ENCODE assay signal across 9 cellular contexts in the genomic region with DNA sequence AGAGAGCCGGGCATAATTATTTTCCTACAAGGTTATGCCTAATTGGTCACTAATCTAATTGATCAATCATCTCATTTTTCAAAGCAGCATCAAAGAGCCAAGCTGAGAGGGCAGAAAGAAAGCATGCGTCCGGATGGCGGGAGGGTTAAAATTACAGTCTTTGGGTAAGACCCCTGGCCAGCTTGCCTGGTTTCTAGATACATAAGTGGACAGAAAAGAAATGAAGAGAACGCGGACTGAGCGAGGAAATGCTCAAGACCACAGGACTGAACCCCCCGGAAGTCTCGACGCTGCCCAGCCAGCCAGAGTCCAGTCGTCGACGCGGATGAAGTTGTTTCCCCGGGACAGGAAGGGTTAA.
DNase-seq lines count a peak whose midpoint lies in the region; ATAC-seq, FAIRE-seq and TF ChIP-seq lines count a peak whose summit lies in the region.
"Had no signal": no experiment of that assay in that cellular context is flagged by ENCODE, and none has a peak within 500 bp of the region (broad histone marks: within the 10 kb centered on the region; RNA-seq: fewer than 3 reads in every experiment).

No MANE protein-coding gene starts in this region.

- no peaks in the 10 kb centered on the region for H3K36me3 ChIP-seq in ACC112 (ENCODE audit: insufficient read depth, low read length)
- no peaks in the 10 kb centered on the region for H3K36me3 ChIP-seq in HEK293 (ENCODE audit: control insufficient read depth in 2 of 2, insufficient read depth in 1 of 2, low read length in 2 of 2)
- no peaks in the 10 kb centered on the region for H3K36me3 ChIP-seq in H1 (ENCODE audit: control insufficient read depth in 2 of 4, insufficient read depth in 4 of 4, low read length in 3 of 4)
- H3K36me3 ChIP-seq in neuron (ENCODE audit: insufficient read depth, low read length): no peaks in the 10 kb centered on the region

- no peak overlapping the region for H3K56ac ChIP-seq in H1 (replicated peaks; ENCODE audit: insufficient read length, low read depth, low read length)

- H3K27me3 ChIP-seq in ACC112 (ENCODE audit: insufficient read depth, low read length) (peaks cover 58% of the 10 kb centered on the region), H1 (replicated peaks in 1 of 4; ENCODE audit: control insufficient read depth in 3 of 4, extremely low read depth in 1 of 4, insufficient read depth in 3 of 4, low read length in 3 of 4) (peaks cover 2 to 20% (median 19%) of the 10 kb centered on the region in 4 experiments), neuron (ENCODE audit: insufficient read depth, low read length) (no peaks in the 10 kb centered on the region)

- TF ChIP-seq POLR2A in H1 (IDR thresholded peaks at IDR 0.05; ENCODE audit: control extremely low read depth in 1 of 2, low read depth in 2 of 2, low read length in 2 of 2): no peak

- no peak overlapping the region for H2BK12ac ChIP-seq in H1 (ENCODE audit: low read depth, low read length)

- H3K18ac ChIP-seq in H1 (ENCODE audit: extremely low read depth, low read length): peak overlapping the region; percentile 72; the same call in 1 of the 2 replicates

- H3K9ac ChIP-seq in H1 (replicated peaks in 1 of 4; ENCODE audit: extremely low read depth in 1 of 4, low read depth in 3 of 4, low read length in 3 of 4): no peak overlapping the region

- H2BK15ac ChIP-seq in H1 (ENCODE audit: low read length): no peak overlapping the region

- DNase-seq in H1 (ENCODE audit: low read depth in 1 of 2, low spot score in 2 of 2) (no peak), NCI-H446 (lab: John Stamatoyannopoulos, UW) (no peak), D341Med (ENCODE audit: low spot score) (no peak)
- DNase-seq: activated CD4-positive, alpha-beta memory T cell treated with anti-CD3 and anti-CD28 coated beads for 36 hours had no signal

- peaks cover 0 to 10% of the 10 kb centered on the region in 2 experiments for H4K20me1 ChIP-seq in H1 (replicated peaks in 1 of 2; ENCODE audit: control insufficient read depth in 1 of 2, insufficient read depth in 2 of 2, low read length in 2 of 2)

- no peak overlapping the region for H2BK120ac ChIP-seq in H1 (replicated peaks; ENCODE audit: low read depth, low read length)

- TF ChIP-seq RAD21 in H1 (IDR thresholded peaks at IDR 0.05 in 1 of 2, conservative IDR thresholded peaks at IDR 0.05 in 1 of 2; ENCODE audit: low read depth in 2 of 2, low read length in 2 of 2): no peak

- no peak overlapping the region for H4K8ac ChIP-seq in H1 (ENCODE audit: extremely low read depth, insufficient read depth, low read length)

- FAIRE-seq in H1 (lab: Jason Lieb, UNC): no peak

- ATAC-seq in GM21423 (IDR thresholded peaks at IDR 0.05; ENCODE audit: unreplicated experiment) (no peak), GM18858 (IDR thresholded peaks at IDR 0.05; ENCODE audit: unreplicated experiment) (no peak)

- H2AFZ ChIP-seq in ACC112 (ENCODE audit: low read length, unreplicated experiment) (no peak overlapping the region), H1 (ENCODE audit: low read length) (0 out of 2 replicates have a peak overlapping the region, but pooled peaks have one; percentile 52), neuron (ENCODE audit: low read depth, low read length) (peak overlapping the region; percentile 98)

- peaks cover 13% of the 10 kb centered on the region for H3K23me2 ChIP-seq in H1 (ENCODE audit: low read depth, low read length)

- peak overlapping the region; percentile 63 for H3K4me3 ChIP-seq in ACC112 (ENCODE audit: low read depth, low read length)
- H3K4me3 ChIP-seq in HEK293 (ENCODE audit: low read depth, low read length): peak overlapping the region; percentile 24
- H3K4me3 ChIP-seq in H1 (ENCODE audit: extremely low read depth in 1 of 4, insufficient read depth in 2 of 4, low read depth in 3 of 4, low read length in 4 of 4): peak overlapping the region; percentile 63 to 77 (median 70)
- peak overlapping the region; percentile 62 for H3K4me3 ChIP-seq in neuron (ENCODE audit: low read length)

- H2BK5ac ChIP-seq in H1 (ENCODE audit: low read depth, low read length): no peak overlapping the region

- no peak overlapping the region for H4K5ac ChIP-seq in H1 (ENCODE audit: insufficient read length, low read depth, low read length)

- CTCF ChIA-PET in HEK293 (lab: Yijun Ruan, JAX): no interaction called here
- CTCF ChIA-PET in H1 (lab: Charles Lee; ENCODE audit: partially characterized antibody): interaction anchor here (0.5 to 4.8 kb wide), 8 partner anchors 8 to 143 kb away, joined by 3 to 42 read pairs (median 5); no protein-coding TSS in a partner anchor

- no peaks in the 10 kb centered on the region for H3K79me2 ChIP-seq in ACC112 (ENCODE audit: control insufficient read depth, insufficient read depth, low read length, unreplicated experiment)
- peaks cover 0 to 11% of the 10 kb centered on the region in 2 experiments; a peak in 2 of 4 replicates for H3K79me2 ChIP-seq in H1 (ENCODE audit: control insufficient read depth in 1 of 2, insufficient read depth in 2 of 2, low read length in 2 of 2)

- no peak overlapping the region for H2BK20ac ChIP-seq in H1 (ENCODE audit: low read length)

- H3K4ac ChIP-seq in H1 (replicated peaks; ENCODE audit: insufficient read length, low read depth, low read length): no peak overlapping the region

- peaks cover 4% of the 10 kb centered on the region; the same call in 1 of the 2 replicates for H3K79me1 ChIP-seq in H1 (ENCODE audit: low read depth, low read length)

- 2% methylated on average over 15 of the region's 15 CpGs; no CpG with 5 or more reads in 1 of the 2 experiments for WGBS in H1 (ENCODE audit: extremely low coverage in 1 of 2, insufficient coverage in 1 of 2, insufficient read length in 1 of 2, insufficient replicate concordance in 2 of 2, low coverage in 1 of 2, low lambda C conversion rate in 2 of 2, missing lambda C conversion rate in 1 of 2), 2 experiments

- no peak for TF ChIP-seq EP300 in H1 (IDR thresholded peaks at IDR 0.05; ENCODE audit: borderline replicate concordance in 1 of 2, low read depth in 2 of 2, low read length in 2 of 2)

- no peaks in the 10 kb centered on the region for H3K9me3 ChIP-seq in HEK293 (ENCODE audit: control insufficient read depth, insufficient read depth, low read depth, low read length)
- no peaks in the 10 kb centered on the region for H3K9me3 ChIP-seq in H1 (ENCODE audit: insufficient read depth in 2 of 2, low read depth in 1 of 2, low read length in 1 of 2)
- no peaks in the 10 kb centered on the region for H3K9me3 ChIP-seq in neuron (ENCODE audit: low read length)

- H3K14ac ChIP-seq in H1 (ENCODE audit: insufficient read length): no peak overlapping the region

- peak overlapping the region; percentile 84 to 98 for H3K4me2 ChIP-seq in H1 (ENCODE audit: insufficient read depth in 1 of 2, low read depth in 2 of 2, low read length in 2 of 2)

- H4K91ac ChIP-seq in H1 (replicated peaks; ENCODE audit: insufficient read length, low read length): no peak overlapping the region

- no peak for TF ChIP-seq CTCF in HEK293 (tag by site-specific recombination; IDR thresholded peaks at IDR 0.05)
- no peak for TF ChIP-seq CTCF in H1 (IDR thresholded peaks at IDR 0.05; ENCODE audit: control extremely low read depth in 1 of 3, insufficient read depth in 1 of 3, low read depth in 1 of 3, low read length in 3 of 3)

- no peak overlapping the region for H3K27ac ChIP-seq in ACC112 (ENCODE audit: low read depth, low read length)
- H3K27ac ChIP-seq in HEK293 (ENCODE audit: extremely low read depth, low read depth, low read length): no peak overlapping the region
- H3K27ac ChIP-seq in H1 (ENCODE audit: low read depth, low read length): no peak overlapping the region

- H3K4me1 ChIP-seq in ACC112 (ENCODE audit: control insufficient read depth, insufficient read depth, low read length, unreplicated experiment): peaks cover 4% of the 10 kb centered on the region
- H3K4me1 ChIP-seq in HEK293 (ENCODE audit: control insufficient read depth, insufficient read depth, low read length): no peaks in the 10 kb centered on the region
- peaks cover 8 to 11% (median 10%) of the 10 kb centered on the region in 4 experiments; a peak in 6 of 7 replicates for H3K4me1 ChIP-seq in H1 (replicated peaks in 1 of 4; ENCODE audit: control insufficient read depth in 3 of 4, insufficient read depth in 4 of 4, low read length in 3 of 4)
- peaks cover 17% of the 10 kb centered on the region for H3K4me1 ChIP-seq in neuron (ENCODE audit: insufficient read depth, low read length)

- POLR2A ChIA-PET in HEK293 (lab: Yijun Ruan, JAX): no interaction called here
- POLR2A ChIA-PET in H1 (lab: Charles Lee; ENCODE audit: partially characterized antibody): interaction anchor here (1.0 kb wide), 1 partner anchor 10 kb away, joined by 3 read pairs; no protein-coding TSS in a partner anchor

- H3K23ac ChIP-seq in H1 (ENCODE audit: insufficient read length): no peak overlapping the region

- H2AK5ac ChIP-seq in H1 (ENCODE audit: low read depth, low read length): no peak overlapping the region

TF ChIP-seq in HEK293, 187 proteins besides CTCF, POLR2A, EP300 and RAD21 (continues in another document):
- TF ChIP-seq ZNF335 (tag by site-specific recombination; conservative IDR thresholded peaks at IDR 0.05): no peak; the same call in none of the 2 replicates
- no peak for TF ChIP-seq HOXA7 (CRISPR knock-in tag; IDR thresholded peaks at IDR 0.05; ENCODE audit: borderline replicate concordance)
- no peak for TF ChIP-seq ZNF792 (tag by site-specific recombination; IDR thresholded peaks at IDR 0.05)
- no peak for TF ChIP-seq ZNF48 (tag by site-specific recombination; IDR thresholded peaks at IDR 0.05)
- no peak for TF ChIP-seq KLF9 (tag by site-specific recombination; IDR thresholded peaks at IDR 0.05; ENCODE audit: low read depth)
- no peak for TF ChIP-seq ZBTB8A (tag by site-specific recombination; IDR thresholded peaks at IDR 0.05)
- TF ChIP-seq KLF10 (tag by site-specific recombination; IDR thresholded peaks at IDR 0.05): no peak
- no peak for TF ChIP-seq SP7 (tag by site-specific recombination; IDR thresholded peaks at IDR 0.05)

TF ChIP-seq in H1, 55 proteins besides CTCF, POLR2A, EP300 and RAD21:
- TF ChIP-seq CTBP2 (IDR thresholded peaks at IDR 0.05; ENCODE audit: borderline replicate concordance, insufficient read depth, insufficient read length, low read length) (no peak), RNF2 (IDR thresholded peaks at IDR 0.05; ENCODE audit: borderline replicate concordance, low read depth, low read length, missing control alignments, poor library complexity, severe bottlenecking) (peak; percentile 52), EZH2 (IDR thresholded peaks at IDR 0.05; ENCODE audit: low read depth, low read length, severe bottlenecking) (no peak), CHD2 (IDR thresholded peaks at IDR 0.05; ENCODE audit: low read length) (no peak)
